11 cellular contexts compared by ENCODE assay signal in the genomic region with DNA sequence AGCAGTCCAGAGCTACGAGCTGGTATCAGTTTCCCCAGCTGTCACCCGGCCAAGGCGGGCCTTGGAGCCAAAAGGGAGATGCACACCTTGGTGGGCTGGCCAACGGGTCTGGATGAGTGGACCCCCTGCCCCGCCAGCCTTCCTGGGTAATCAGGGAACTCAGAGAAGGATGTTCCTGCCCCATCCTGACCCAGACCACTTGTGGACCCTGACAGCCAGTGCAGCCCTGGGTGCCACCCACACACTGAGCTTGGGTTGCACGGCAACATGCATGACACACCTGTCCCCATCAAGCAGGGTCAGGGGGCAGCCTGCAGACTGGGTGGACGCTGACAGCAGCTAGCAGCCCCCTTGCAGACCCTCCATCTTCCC. TPM values are rescaled to one million over a fixed set of nuclear protein-coding genes. Genes with fewer than 3 reads are reported as not detected.
DNase-seq lines count a peak whose midpoint lies in the region; ATAC-seq and TF ChIP-seq lines count a peak whose summit lies in the region.
"Had no signal": no experiment of that assay in that cellular context is flagged by ENCODE, and none has a peak within 500 bp of the region (broad histone marks: within the 10 kb centered on the region; RNA-seq: fewer than 3 reads in every experiment).

No MANE protein-coding gene starts in this region.

- DNase-seq in heart left ventricle (no peak), Right ventricle myocardium inferior (ENCODE audit: missing footprints) (no peak), immature natural killer cell (no peak), thoracic aorta (ENCODE audit: low spot score) (no peak), colonic mucosa (no peak), NCI-H2171 (lab: John Stamatoyannopoulos, UW) (no peak)
- DNase-seq in activated T-helper 2 cell treated with anti-CD3 and anti-CD28 coated beads, Interferon-gamma antibody, Interleukin-2, Interleukin-4, amounts not matched to agents 10 μg/mL and 5 μg/mL and 100 μg/mL, durations not matched to agents 14 hours and 24 hours and 36 hours (ENCODE audit: low spot score), result no peak
- no peak for DNase-seq in central memory CD4-positive, alpha-beta T cell
- DNase-seq: stimulated activated CD4-positive, alpha-beta T cell treated with anti-CD3 and anti-CD28 coated beads, Interleukin-12 subunit alpha, Interleukin-12 subunit beta, amount 100 ng/mL, for 4 hours had no signal

- no peak for ATAC-seq in heart left ventricle
- ATAC-seq in Right ventricle myocardium inferior, result no peak
- ATAC-seq in thoracic aorta (ENCODE audit: insufficient number of reproducible peaks, low FRiP score, low read depth), result no peak

- H3K27me3 ChIP-seq in heart left ventricle (peaks cover 8 to 43% (median 32%) of the 10 kb centered on the region in 9 donors), thoracic aorta (replicated peaks; ENCODE audit: insufficient read depth) (peaks cover 17% of the 10 kb centered on the region), colonic mucosa (peaks cover 23% of the 10 kb centered on the region)

- TF ChIP-seq CTCF in heart left ventricle (IDR thresholded peaks at IDR 0.05) (no peak), thoracic aorta (IDR thresholded peaks at IDR 0.05) (no peak), colonic mucosa (IDR thresholded peaks at IDR 0.05) (no peak)

- H3K4me1 ChIP-seq in heart left ventricle, result peaks cover 16 to 57% (median 43%) of the 10 kb centered on the region in 12 donors
- H3K4me1 ChIP-seq in thoracic aorta (ENCODE audit: control insufficient read depth in 1 of 2, low read depth in 2 of 2), result peaks cover 22 to 51% of the 10 kb centered on the region in 2 donors
- H3K4me1 ChIP-seq in colonic mucosa, result peaks cover 31% of the 10 kb centered on the region

- H3K27me3 Mint-ChIP-seq in activated T-helper 2 cell treated with anti-CD3 and anti-CD28 coated beads, Interferon-gamma antibody, Interleukin-2, Interleukin-4, amounts not matched to agents 10 μg/mL and 5 μg/mL and 100 μg/mL, durations not matched to agents 14 hours and 24 hours and 36 hours (ENCODE audit: low read depth), result peaks cover 29% of the 10 kb centered on the region
- H3K27me3 Mint-ChIP-seq in immature natural killer cell (ENCODE audit: low read depth in 3 of 3), result peaks cover 13 to 30% (median 22%) of the 10 kb centered on the region in 3 donors

- H3K36me3 ChIP-seq in heart left ventricle (no peaks in the 10 kb centered on the region), thoracic aorta (no peaks in the 10 kb centered on the region), colonic mucosa (no peaks in the 10 kb centered on the region)

- no peak overlapping the region for H3K27ac Mint-ChIP-seq in activated T-helper 2 cell treated with anti-CD3 and anti-CD28 coated beads, Interferon-gamma antibody, Interleukin-2, Interleukin-4, amounts not matched to agents 10 μg/mL and 5 μg/mL and 100 μg/mL, durations not matched to agents 14 hours and 24 hours and 36 hours
- peak overlapping the region in 1 of 6 donors; percentile 81 for H3K27ac Mint-ChIP-seq in immature natural killer cell

- no peaks in the 10 kb centered on the region for H3K9me3 Mint-ChIP-seq in activated T-helper 2 cell treated with anti-CD3 and anti-CD28 coated beads, Interferon-gamma antibody, Interleukin-2, Interleukin-4, amounts not matched to agents 10 μg/mL and 5 μg/mL and 100 μg/mL, durations not matched to agents 14 hours and 24 hours and 36 hours
- H3K9me3 Mint-ChIP-seq in immature natural killer cell, result no peaks in the 10 kb centered on the region

- peak overlapping the region; percentile 98 for H3K4me3 Mint-ChIP-seq in activated T-helper 2 cell treated with anti-CD3 and anti-CD28 coated beads, Interferon-gamma antibody, Interleukin-2, Interleukin-4, amounts not matched to agents 10 μg/mL and 5 μg/mL and 100 μg/mL, durations not matched to agents 14 hours and 24 hours and 36 hours (ENCODE audit: low read depth)
- peak overlapping the region in 4 of 5 donors; percentile 89 to 93 (median 92) for H3K4me3 Mint-ChIP-seq in immature natural killer cell

- no peak overlapping the region for H3K27ac ChIP-seq in heart left ventricle
- no peak overlapping the region for H3K27ac ChIP-seq in thoracic aorta
- H3K27ac ChIP-seq in colonic mucosa, result no peak overlapping the region

- intact Hi-C loops in heart left ventricle (cut with DNase I) (no loop called here), Right ventricle myocardium inferior (cut with DNase I) (no loop called here), colonic mucosa (cut with DNase I) (no loop called here)
- intact Hi-C loops in activated T-helper 2 cell treated with anti-CD3 and anti-CD28 coated beads, Interferon-gamma antibody, Interleukin-2, Interleukin-4, amounts not matched to agents 10 μg/mL and 5 μg/mL and 100 μg/mL, durations not matched to agents 14 hours and 24 hours and 36 hours (cut with micrococcal nuclease), result no loop called here

- peak overlapping the region in 1 of 2 donors; percentile 24 for H3K9ac ChIP-seq in colonic mucosa (ENCODE audit: low read depth in 2 of 2, low read length in 2 of 2)

- TF ChIP-seq POLR2A in heart left ventricle (IDR thresholded peaks at IDR 0.05), result no peak

- WGBS in heart left ventricle, 4 donors, result 54 to 68% (median 55%) methylated on average over 2 to 7 of the region's 7 CpGs

- H3K4me1 Mint-ChIP-seq in activated T-helper 2 cell treated with anti-CD3 and anti-CD28 coated beads, Interferon-gamma antibody, Interleukin-2, Interleukin-4, amounts not matched to agents 10 μg/mL and 5 μg/mL and 100 μg/mL, durations not matched to agents 14 hours and 24 hours and 36 hours (ENCODE audit: low read depth), result peaks cover 21% of the 10 kb centered on the region
- peaks cover 26 to 30% of the 10 kb centered on the region in 2 donors for H3K4me1 Mint-ChIP-seq in immature natural killer cell

- H3K4me3 ChIP-seq in heart left ventricle (peak overlapping the region in 9 of 12 donors; percentile 27 to 89 (median 40)), thoracic aorta (peak overlapping the region; percentile 64), colonic mucosa (no peak overlapping the region)

- peaks cover 0 to under 1% (median 0%) of the 10 kb centered on the region in 12 donors for H3K9me3 ChIP-seq in heart left ventricle
- H3K9me3 ChIP-seq in thoracic aorta, result no peaks in the 10 kb centered on the region
- H3K9me3 ChIP-seq in colonic mucosa, result no peaks in the 10 kb centered on the region

- peaks cover 11% of the 10 kb centered on the region for H3K36me3 Mint-ChIP-seq in activated T-helper 2 cell treated with anti-CD3 and anti-CD28 coated beads, Interferon-gamma antibody, Interleukin-2, Interleukin-4, amounts not matched to agents 10 μg/mL and 5 μg/mL and 100 μg/mL, durations not matched to agents 14 hours and 24 hours and 36 hours (ENCODE audit: low read depth)
- H3K36me3 Mint-ChIP-seq in immature natural killer cell, result no peaks in the 10 kb centered on the region

RNA-seq across cellular contexts. Expression of a gene that starts 8.6 kb away (rescaled TPM):
- total RNA-seq in heart left ventricle (10 to 100 TPM; 16.1 to 35.8 (median 24.6) TPM), Right ventricle myocardium inferior (28.7 TPM), thoracic aorta (10 to 100 TPM; 26.2 to 65.1 TPM), colonic mucosa (100 to 1,000 TPM; 191 to 218 TPM)
- polyA plus RNA-seq in heart left ventricle (10 to 100 TPM; 28.4 to 28.8 TPM), immature natural killer cell (10 to 100 TPM; 53.6 to 78.7 (median 57.6) TPM)
- 52.0 and 53.1 TPM in 2 replicates for total RNA-seq in activated T-helper 2 cell treated with anti-CD3 and anti-CD28 coated beads, Interferon-gamma antibody, Interleukin-2, Interleukin-4, amounts not matched to agents 10 μg/mL and 5 μg/mL and 100 μg/mL, durations not matched to agents 14 hours and 24 hours and 36 hours

RNA-seq across cellular contexts. Expression of a gene that starts 19.8 kb away (rescaled TPM):
- total RNA-seq in heart left ventricle (not detected), Right ventricle myocardium inferior (not detected), thoracic aorta (not detected), colonic mucosa (not detected)
- polyA plus RNA-seq in heart left ventricle (not detected), immature natural killer cell (not detected)
- total RNA-seq in activated T-helper 2 cell treated with anti-CD3 and anti-CD28 coated beads, Interferon-gamma antibody, Interleukin-2, Interleukin-4, amounts not matched to agents 10 μg/mL and 5 μg/mL and 100 μg/mL, durations not matched to agents 14 hours and 24 hours and 36 hours, result not detected in 2 replicates
- total RNA-seq: LHCN-M2 had no signal
- polyA plus RNA-seq: BJ had no signal

RNA-seq across cellular contexts. Expression of a gene that starts 25.5 kb away (rescaled TPM):
- 10 to 100 TPM in 4 of 9 donors, 1 to 10 TPM in 5; 7.8 to 14.4 (median 9.6) TPM for total RNA-seq in heart left ventricle
- polyA plus RNA-seq in heart left ventricle, result 10 to 100 TPM; 11.2 to 14.7 TPM
- total RNA-seq in Right ventricle myocardium inferior, result 8.8 TPM
- 19.4 and 20.3 TPM in 2 replicates for total RNA-seq in activated T-helper 2 cell treated with anti-CD3 and anti-CD28 coated beads, Interferon-gamma antibody, Interleukin-2, Interleukin-4, amounts not matched to agents 10 μg/mL and 5 μg/mL and 100 μg/mL, durations not matched to agents 14 hours and 24 hours and 36 hours
- 10 to 100 TPM in 1 of 3 donors, 1 to 10 TPM in 2; 1.6 to 13.2 (median 4.8) TPM for polyA plus RNA-seq in immature natural killer cell
- total RNA-seq in thoracic aorta, result 10 to 100 TPM; 19.0 to 30.7 TPM
- 10 to 100 TPM; 12.8 to 16.1 TPM for total RNA-seq in colonic mucosa

RNA-seq across cellular contexts. Expression of a gene that starts 38.8 kb away (rescaled TPM):
- under 1 TPM in 1 of 9 donors, not detected in 8; 0.12 TPM for total RNA-seq in heart left ventricle
- under 1 TPM; 0.04 to 0.19 TPM for polyA plus RNA-seq in heart left ventricle
- total RNA-seq in Right ventricle myocardium inferior, result not detected
- total RNA-seq in activated T-helper 2 cell treated with anti-CD3 and anti-CD28 coated beads, Interferon-gamma antibody, Interleukin-2, Interleukin-4, amounts not matched to agents 10 μg/mL and 5 μg/mL and 100 μg/mL, durations not matched to agents 14 hours and 24 hours and 36 hours, result not detected in 2 replicates
- polyA plus RNA-seq in immature natural killer cell, result not detected
- not detected for total RNA-seq in thoracic aorta
- not detected for total RNA-seq in colonic mucosa
- total RNA-seq: LHCN-M2 had no signal
- polyA plus RNA-seq: BJ had no signal

RNA-seq across cellular contexts. Expression of a gene that starts 47.7 kb away (rescaled TPM):
- total RNA-seq in heart left ventricle (10 to 100 TPM; 36.1 to 53.3 (median 41.2) TPM), Right ventricle myocardium inferior (29.9 TPM), thoracic aorta (100 to 1,000 TPM in 1 of 2 donors, 10 to 100 TPM in 1; 42.1 to 105 TPM), colonic mucosa (10 to 100 TPM; 71.6 to 82.5 TPM)
- polyA plus RNA-seq in heart left ventricle (10 to 100 TPM; 26.0 to 51.5 TPM), immature natural killer cell (10 to 100 TPM; 19.4 to 51.7 (median 31.6) TPM)
- 20.8 and 22.5 TPM in 2 replicates for total RNA-seq in activated T-helper 2 cell treated with anti-CD3 and anti-CD28 coated beads, Interferon-gamma antibody, Interleukin-2, Interleukin-4, amounts not matched to agents 10 μg/mL and 5 μg/mL and 100 μg/mL, durations not matched to agents 14 hours and 24 hours and 36 hours
